In the genomic region with DNA sequence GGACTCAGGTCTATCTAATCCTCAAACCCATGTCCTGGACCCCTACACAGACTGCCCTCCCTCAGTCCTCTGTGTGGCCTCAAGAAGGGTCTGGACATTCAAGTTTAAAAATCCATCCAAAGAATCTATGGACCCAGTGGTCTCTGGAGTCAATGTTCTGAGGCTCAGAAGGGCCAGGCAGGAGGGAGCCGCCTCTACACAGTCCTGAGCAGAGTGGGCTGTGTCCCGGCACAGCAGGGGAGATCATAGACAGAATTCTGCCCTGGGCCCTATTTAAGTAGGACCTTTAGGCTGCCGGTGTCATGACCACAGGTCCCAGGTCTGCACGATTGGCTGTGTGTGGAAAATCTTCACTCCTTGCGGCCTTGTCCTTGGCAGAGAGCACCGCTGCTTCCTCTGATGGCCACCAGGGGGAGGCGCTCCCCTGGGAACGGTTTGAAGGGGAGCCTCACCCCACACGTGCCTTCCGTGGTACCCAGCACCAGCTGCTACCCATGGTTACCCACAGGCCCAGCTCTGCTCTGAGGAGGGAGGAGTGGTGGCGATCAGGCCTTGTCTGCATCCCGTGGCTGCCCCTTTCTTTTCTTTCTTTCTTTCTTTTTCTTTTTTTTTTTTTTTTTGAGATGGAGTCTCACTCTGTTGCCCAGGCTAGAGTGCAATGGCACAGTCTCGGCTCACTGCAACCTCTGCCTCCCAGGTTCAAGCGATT, we compare ENCODE assay signal across 9 cellular contexts. TPM values are rescaled to one million over a fixed set of nuclear protein-coding genes. Genes with fewer than 3 reads are reported as not detected.
DNase-seq lines count a peak whose midpoint lies in the region; ATAC-seq and TF ChIP-seq lines count a peak whose summit lies in the region.
"Had no signal": no experiment of that assay in that cellular context is flagged by ENCODE, and none has a peak within 500 bp of the region (broad histone marks: within the 10 kb centered on the region; RNA-seq: fewer than 3 reads in every experiment).

No MANE protein-coding gene starts in this region.

- no peaks in the 10 kb centered on the region; the same call in 1 of the 2 replicates for H4K20me1 ChIP-seq in Karpas-422 (ENCODE audit: insufficient read depth, low read depth, low read length)

- DNase-seq in Calu3 (peak; percentile 87), Karpas-422 (peak; percentile 95), RKO (ENCODE audit: low spot score) (peak; percentile 66), activated T-helper 1 cell treated with Interleukin-2 at 50 U/mL for 16 hours (ENCODE audit: low read depth) (peak; percentile 43), fibroblast of the aortic adventitia (ENCODE audit: low read depth) (peak; percentile 64), omental fat pad (ENCODE audit: low spot score) (peak; percentile 31), tibial artery (peak; percentile 60 to 74)

- no peaks in the 10 kb centered on the region for H3K4me1 Mint-ChIP-seq in Calu3 (ENCODE audit: low read depth, unreplicated experiment)

- peaks cover 6% of the 10 kb centered on the region for H3K27me3 Mint-ChIP-seq in Calu3 (ENCODE audit: unreplicated experiment)

- CTCF ChIA-PET in Calu3 (lab: Charles Lee) = interaction anchor here (0.6 to 1.5 kb wide), 6 partner anchors 19 to 97 kb away, joined by 3 to 20 read pairs (median 4); no protein-coding TSS in a partner anchor

- TF ChIP-seq CTCF in Calu3 (IDR thresholded peaks at IDR 0.05; ENCODE audit: unreplicated experiment) (peak; percentile 100), fibroblast of the aortic adventitia (IDR thresholded peaks at IDR 0.05; ENCODE audit: insufficient read depth, low read length) (peak; percentile 98), omental fat pad (IDR thresholded peaks at IDR 0.05) (peak in 2 of 3 donors; percentile 39 to 52), tibial artery (IDR thresholded peaks at IDR 0.05) (peak; percentile 68 to 71)

- intact Hi-C loops in Calu3 (cut with micrococcal nuclease; ENCODE audit: unreplicated experiment) = loop anchor here (1.0 kb wide), 2 partner anchors 51 to 96 kb away; no protein-coding TSS in a partner anchor
- intact Hi-C loops in tibial artery (cut with DNase I; ENCODE audit: low total_unique reads) = no loop called here

- no peak overlapping the region for H3K4me2 ChIP-seq in Karpas-422 (ENCODE audit: low read depth, low read length, poor library complexity, severe bottlenecking)

- H3K27me3 ChIP-seq in Karpas-422 (ENCODE audit: low read length) (0 out of 2 replicates have a peak, but pooled peaks cover 2% of the 10 kb centered on the region), tibial artery (no peaks in the 10 kb centered on the region)

- H3K9ac ChIP-seq in Karpas-422 (ENCODE audit: low read length) = no peak overlapping the region

- no peaks in the 10 kb centered on the region for H3K79me2 ChIP-seq in Karpas-422 (ENCODE audit: low read length)

- H3K36me3 Mint-ChIP-seq in Calu3 (ENCODE audit: insufficient read depth, unreplicated experiment) = no peaks in the 10 kb centered on the region

- no TSS peak for BruUV-seq in Calu3 (replicated peaks; lab: Mats Ljungman, UMichigan)

- H3K4me3 ChIP-seq in Karpas-422 (ENCODE audit: low read length) = no peak overlapping the region
- H3K4me3 ChIP-seq in fibroblast of the aortic adventitia (ENCODE audit: low read depth, low read length) = no peak overlapping the region
- no peak overlapping the region for H3K4me3 ChIP-seq in tibial artery

- H3K9me3 ChIP-seq in Karpas-422 (ENCODE audit: low read length) (no peaks in the 10 kb centered on the region), tibial artery (no peaks in the 10 kb centered on the region)

- H3K9me2 ChIP-seq in Karpas-422 (replicated peaks; ENCODE audit: insufficient read depth, low read length) = no peaks in the 10 kb centered on the region

- no peaks in the 10 kb centered on the region for H3K9me3 Mint-ChIP-seq in Calu3 (ENCODE audit: low read depth, unreplicated experiment)

- H3K4me1 ChIP-seq in Karpas-422 (ENCODE audit: low read length) (no peaks in the 10 kb centered on the region), tibial artery (no peaks in the 10 kb centered on the region)

- no peak overlapping the region for H3K4me3 Mint-ChIP-seq in Calu3 (ENCODE audit: low read depth, unreplicated experiment)

- H2AFZ ChIP-seq in Karpas-422 (ENCODE audit: low read length) = no peak overlapping the region

- no peak overlapping the region for H3K27ac ChIP-seq in Karpas-422 (ENCODE audit: low read length)
- no peak overlapping the region for H3K27ac ChIP-seq in tibial artery

- ATAC-seq in GM21529 (IDR thresholded peaks at IDR 0.05; ENCODE audit: unreplicated experiment) (peak; percentile 89), omental fat pad (ENCODE audit: low FRiP score) (peak; percentile 66)

- no peak overlapping the region for H3K27ac Mint-ChIP-seq in Calu3 (ENCODE audit: unreplicated experiment)

- H3K36me3 ChIP-seq in Karpas-422 (ENCODE audit: insufficient read depth, low read length) (no peaks in the 10 kb centered on the region), tibial artery (no peaks in the 10 kb centered on the region)

RNA-seq across cellular contexts. Expression of a gene that starts 37.9 kb away (rescaled TPM):
- total RNA-seq in Calu3 (2022) = not detected in 2 replicates
- 17.7 and 52.9 TPM in 2 replicates for total RNA-seq in Karpas-422 (2014; rRNA removed; shearing (Covaris generic); ENCODE audit: low replicate concordance)
- total RNA-seq in fibroblast of the aortic adventitia (ENCODE audit: low replicate concordance) = 0.36 and 4.6 TPM in 2 replicates
- 10 to 100 TPM in 1 of 4 donors, 1 to 10 TPM in 3; 5.8 to 12.2 (median 9.2) TPM for total RNA-seq in omental fat pad
- total RNA-seq: T-helper 2 cell treated with Interferon-gamma antibody and Interleukin-4, amounts not matched to agents 100 ng/mL and 5 ng/mL, for 36 hours had no signal

RNA-seq across cellular contexts. Expression of a gene that starts 39.8 kb away (rescaled TPM):
- total RNA-seq in Calu3 (2022) = not detected in 2 replicates
- total RNA-seq in Karpas-422 (2014; rRNA removed; shearing (Covaris generic); ENCODE audit: low replicate concordance) = 6.6 and 12.5 TPM in 2 replicates
- total RNA-seq in fibroblast of the aortic adventitia (ENCODE audit: low replicate concordance) = 0.49 TPM in 1 of 2 replicates, not detected in the other
- total RNA-seq in omental fat pad = 1 to 10 TPM in 1 of 4 donors, under 1 TPM in 3; 0.36 to 1.3 (median 0.94) TPM
- total RNA-seq: T-helper 2 cell treated with Interferon-gamma antibody and Interleukin-4, amounts not matched to agents 100 ng/mL and 5 ng/mL, for 36 hours had no signal

RNA-seq across cellular contexts. Expression of a gene that starts 56.3 kb away (rescaled TPM):
- total RNA-seq in Calu3 (2022) (128 and 131 TPM in 2 replicates), fibroblast of the aortic adventitia (ENCODE audit: low replicate concordance) (70.1 and 127 TPM in 2 replicates), omental fat pad (100 to 1,000 TPM in 1 of 4 donors, 10 to 100 TPM in 3; 63.9 to 110 (median 89.3) TPM)
- 165 and 169 TPM in 2 replicates for total RNA-seq in Karpas-422 (2014; rRNA removed; shearing (Covaris generic); ENCODE audit: low replicate concordance)

RNA-seq across cellular contexts. Expression of a gene that starts 56.4 kb away (rescaled TPM):
- total RNA-seq in Calu3 (2022) (22.9 and 25.3 TPM in 2 replicates), fibroblast of the aortic adventitia (ENCODE audit: low replicate concordance) (5.9 and 6.2 TPM in 2 replicates), omental fat pad (1 to 10 TPM; 2.1 to 8.4 (median 3.8) TPM)
- 4.4 and 8.8 TPM in 2 replicates for total RNA-seq in Karpas-422 (2014; rRNA removed; shearing (Covaris generic); ENCODE audit: low replicate concordance)

Comparison
In these comparisons a context has a peak if more than half of its experiments do, and no peak if none do; other contexts are left out.
1. DNase-seq: peak in every context shown above with its lines; median percentile 95 in Karpas-422; 87 in Calu3; 67 in tibial artery; 66 in RKO; 64 in fibroblast of the aortic adventitia; 43 in activated T-helper 1 cell treated with Interleukin-2 at 50 U/mL for 16 hours; 31 in omental fat pad.
2. CTCF ChIP-seq: peak in every context shown above with its lines; median percentile 100 in Calu3; 98 in fibroblast of the aortic adventitia; 70 in tibial artery; 46 in omental fat pad.